ENCODE assay signal across 22 cellular contexts in genomic region chr10:67262675-67263074, GRCh38.
DNase-seq lines count a peak whose midpoint lies in the region; ATAC-seq and TF ChIP-seq lines count a peak whose summit lies in the region.
"Had no signal": no experiment of that assay in that cellular context is flagged by ENCODE, and none has a peak within 500 bp of the region (broad histone marks: within the 10 kb centered on the region; RNA-seq: fewer than 3 reads in every experiment).

No MANE protein-coding gene starts in this region.

- 68 to 79% (median 75%) methylated on average over 4 of the region's 4 CpGs for WGBS in psoas muscle, 3 donors

- H3K36me3 ChIP-seq in OCI-LY3 (replicated peaks; ENCODE audit: low read depth, low read length) (no peaks in the 10 kb centered on the region), psoas muscle (ENCODE audit: insufficient read depth in 1 of 2, low read depth in 1 of 2) (no peaks in the 10 kb centered on the region)

- ATAC-seq in GM18868 (IDR thresholded peaks at IDR 0.05; ENCODE audit: unreplicated experiment) (peak; percentile 70), HG03159 (IDR thresholded peaks at IDR 0.05; ENCODE audit: unreplicated experiment) (peak; percentile 50), psoas muscle (no peak), GM18498 (IDR thresholded peaks at IDR 0.05; ENCODE audit: unreplicated experiment) (no peak)

- H3K4me2 ChIP-seq in OCI-LY3 (ENCODE audit: low read length): peak overlapping the region; percentile 92

- TF ChIP-seq CTCF in OCI-LY3 (IDR thresholded peaks at IDR 0.05; ENCODE audit: low read depth, low read length) (no peak), psoas muscle (IDR thresholded peaks at IDR 0.05) (no peak)

- H3K27ac ChIP-seq in OCI-LY3 (ENCODE audit: low read length) (peak overlapping the region; percentile 47), psoas muscle (no peak overlapping the region)
- H3K27ac ChIP-seq: RWPE1, SK-N-MC had no signal

- H3K9me3 ChIP-seq in OCI-LY3 (ENCODE audit: insufficient read depth, low read length): no peaks in the 10 kb centered on the region
- no peaks in the 10 kb centered on the region for H3K9me3 ChIP-seq in psoas muscle

- no peaks in the 10 kb centered on the region for H3K79me2 ChIP-seq in OCI-LY3 (ENCODE audit: low read length)

- H3K4me1 ChIP-seq in OCI-LY3 (ENCODE audit: low read length) (peaks cover 17% of the 10 kb centered on the region), psoas muscle (no peaks in the 10 kb centered on the region)

- H3K27me3 ChIP-seq in OCI-LY3 (ENCODE audit: low read depth, low read length) (no peaks in the 10 kb centered on the region), psoas muscle (ENCODE audit: insufficient read depth in 3 of 3, low read length in 2 of 3) (no peaks in the 10 kb centered on the region)

- H4K20me1 ChIP-seq in OCI-LY3 (ENCODE audit: insufficient read depth, low read length): no peaks in the 10 kb centered on the region

- H3K4me3 ChIP-seq in OCI-LY3 (ENCODE audit: low read length) (peak overlapping the region; percentile 73), psoas muscle (peak overlapping the region; percentile 29)
- H3K4me3 ChIP-seq: SK-N-MC had no signal

- intact Hi-C loops in psoas muscle (cut with DNase I): no loop called here

- H2AFZ ChIP-seq in OCI-LY3 (ENCODE audit: low read depth, low read length): peak overlapping the region; percentile 68

- H3K9ac ChIP-seq in OCI-LY3 (ENCODE audit: low read length): peak overlapping the region; percentile 52

- DNase-seq in psoas muscle (no peak), kidney glomerular epithelial cell (lab: John Stamatoyannopoulos, UW) (no peak), NCI-H446 treated with DMSO at 0.1 percent for 48 hours (lab: John Stamatoyannopoulos, UW) (no peak)
- DNase-seq: CD4-positive, alpha-beta T cell; COR-L47; DMS79 treated with DMSO at 0.1 percent for 48 hours; H9; HFFc6; KG1; NCI-H1694; NCI-H2081 treated with DMSO at 0.1 percent for 48 hours; NCI-H2171 treated with DMSO at 0.1 percent for 48 hours; NCI-H446; NCI-H526 treated with DMSO at 0.1 percent for 48 hours; SHP77 treated with DMSO at 0.1 percent for 48 hours; SW 1271 had no signal

Comparison
In these comparisons a context has a peak if more than half of its experiments do, and no peak if none do; other contexts are left out.
1. ATAC-seq: peak in GM18868 (single experiment) and HG03159 (single experiment); none in psoas muscle (0 of 4) and GM18498 (single experiment).